Comparison of ENCODE assay signal across 8 cellular contexts in the genomic region with DNA sequence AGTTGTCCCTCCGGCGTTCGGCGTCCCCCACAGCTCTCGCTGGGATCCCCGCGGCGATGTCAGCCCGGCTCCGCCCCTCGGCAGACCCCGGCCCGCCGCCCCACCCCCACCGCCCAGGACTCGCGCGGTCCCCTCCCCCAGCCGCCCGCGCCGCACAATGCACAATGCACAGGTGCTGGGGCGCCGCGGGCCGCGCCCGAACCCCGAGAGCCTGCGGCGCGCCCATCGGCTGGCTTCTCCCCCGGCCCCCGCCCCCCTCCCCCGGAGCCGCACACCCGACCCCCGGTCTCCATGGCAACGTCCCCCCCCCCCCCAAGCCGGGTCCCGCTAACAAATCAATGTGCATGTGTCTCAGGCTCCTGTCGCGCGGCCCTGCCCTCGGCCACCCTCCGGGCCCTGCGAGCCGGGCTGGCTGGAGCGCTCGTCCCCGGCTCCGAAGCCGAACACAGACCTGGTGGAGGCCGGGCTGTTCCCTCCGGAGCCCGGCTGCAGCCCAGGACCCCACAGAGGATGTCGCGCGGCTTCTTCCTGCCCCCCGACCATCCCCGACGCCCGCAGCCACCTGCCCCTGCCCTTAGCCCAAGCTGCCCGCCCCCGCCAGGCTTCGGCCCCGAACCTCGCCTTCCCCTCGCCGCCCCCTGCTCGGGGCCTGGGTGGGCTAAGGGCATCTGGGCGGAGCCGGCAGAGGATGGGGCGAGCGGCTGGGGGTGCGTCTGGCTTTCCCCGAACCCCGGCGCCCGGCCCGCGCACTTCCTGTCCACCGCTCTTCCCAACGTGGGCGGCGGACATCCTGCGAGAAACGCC. TPM values are rescaled to one million over a fixed set of nuclear protein-coding genes. Genes with fewer than 3 reads are reported as not detected.
DNase-seq lines count a peak whose midpoint lies in the region; ATAC-seq and TF ChIP-seq lines count a peak whose summit lies in the region.

No MANE protein-coding gene starts in this region.

- H3K27me3 ChIP-seq in HCT116 (ENCODE audit: insufficient read depth, low read length) (no peaks in the 10 kb centered on the region), OCI-LY3 (ENCODE audit: low read depth, low read length) (peaks cover 8% of the 10 kb centered on the region; the same call in 1 of the 2 replicates), endocrine pancreas (ENCODE audit: control insufficient read depth, insufficient read depth, low read length) (peaks cover 29% of the 10 kb centered on the region)

- TF ChIP-seq RAD21 in HCT116 (IDR thresholded peaks at IDR 0.05; ENCODE audit: low read depth), result no peak

- BruUV-seq in HCT116 (replicated peaks; lab: Mats Ljungman, UMichigan), result no TSS peak

- H3K27ac ChIP-seq in HCT116 (ENCODE audit: low read depth, low read length), result peak overlapping the region; percentile 40; the same call in 1 of the 2 replicates
- no peak overlapping the region for H3K27ac ChIP-seq in OCI-LY3 (ENCODE audit: low read length)

- CTCF ChIA-PET in HCT116 (lab: Charles Lee), result interaction anchor here (0.6 to 2.0 kb wide), 19 partner anchors 8 to 625 kb away, joined by 3 to 13 read pairs (median 5); a partner anchor contains a TSS

- peak overlapping the region; percentile 45 to 92 for H3K4me3 ChIP-seq in HCT116 (replicated peaks in 1 of 2; ENCODE audit: low read depth in 1 of 2, low read length in 2 of 2)
- H3K4me3 ChIP-seq in OCI-LY3 (ENCODE audit: low read length), result peak overlapping the region; percentile 67
- H3K4me3 ChIP-seq in endocrine pancreas (ENCODE audit: control insufficient read depth, insufficient read depth, low read length), result no peak overlapping the region

- peak; percentile 33 for ATAC-seq in HCT116
- peak; percentile 1 for ATAC-seq in omental fat pad (ENCODE audit: low FRiP score)

- peaks cover 18% of the 10 kb centered on the region; the same call in 1 of the 2 replicates for H3K79me2 ChIP-seq in HCT116 (ENCODE audit: insufficient read depth, low read length)
- H3K79me2 ChIP-seq in OCI-LY3 (ENCODE audit: low read length), result peaks cover 21% of the 10 kb centered on the region

- H3K4me1 ChIP-seq in HCT116 (ENCODE audit: control insufficient read depth in 1 of 2, insufficient read depth in 2 of 2, low read length in 2 of 2) (peaks cover 46 to 68% of the 10 kb centered on the region in 2 experiments), OCI-LY3 (ENCODE audit: low read length) (peaks cover 21% of the 10 kb centered on the region; the same call in 1 of the 2 replicates), endocrine pancreas (ENCODE audit: control insufficient read depth, insufficient read depth, low read length) (no peaks in the 10 kb centered on the region)

- H3K9me3 ChIP-seq in HCT116 (ENCODE audit: control insufficient read depth in 1 of 2, insufficient read depth in 1 of 2, low read depth in 1 of 2, low read length in 2 of 2), result no peaks in the 10 kb centered on the region
- H3K9me3 ChIP-seq in OCI-LY3 (ENCODE audit: insufficient read depth, low read length), result no peaks in the 10 kb centered on the region
- H3K9me3 ChIP-seq in endocrine pancreas (ENCODE audit: control insufficient read depth, low read length), result no peaks in the 10 kb centered on the region

- no peak overlapping the region for H2AFZ ChIP-seq in HCT116 (ENCODE audit: low read depth, low read length, poor library complexity, severe bottlenecking)
- no peak overlapping the region for H2AFZ ChIP-seq in OCI-LY3 (ENCODE audit: low read depth, low read length)

- no peak for TF ChIP-seq POLR2A in HCT116 (IDR thresholded peaks at IDR 0.05; ENCODE audit: borderline replicate concordance, extremely low read depth, insufficient read depth, insufficient read length)

- H3K9ac ChIP-seq in HCT116 (ENCODE audit: low read length), result peak overlapping the region; percentile 46
- H3K9ac ChIP-seq in OCI-LY3 (ENCODE audit: low read length), result peak overlapping the region; percentile 19; the same call in 1 of the 2 replicates
- peak overlapping the region; percentile 32 for H3K9ac ChIP-seq in endocrine pancreas (ENCODE audit: control insufficient read depth, insufficient read depth, low read length)

- peaks cover 10 to 18% of the 10 kb centered on the region in 2 experiments; a peak in 2 of 4 replicates for H3K36me3 ChIP-seq in HCT116 (ENCODE audit: control insufficient read depth in 1 of 2, insufficient read depth in 2 of 2, low read length in 2 of 2)
- peaks cover 23% of the 10 kb centered on the region for H3K36me3 ChIP-seq in OCI-LY3 (replicated peaks; ENCODE audit: low read depth, low read length)
- peaks cover 3% of the 10 kb centered on the region for H3K36me3 ChIP-seq in endocrine pancreas (ENCODE audit: control insufficient read depth, insufficient read depth, low read length)

- peak overlapping the region; percentile 93 for H3K4me2 ChIP-seq in HCT116 (ENCODE audit: low read length)
- H3K4me2 ChIP-seq in OCI-LY3 (ENCODE audit: low read length), result peak overlapping the region; percentile 73

- no peaks in the 10 kb centered on the region for H4K20me1 ChIP-seq in HCT116 (ENCODE audit: insufficient read depth)
- H4K20me1 ChIP-seq in OCI-LY3 (ENCODE audit: insufficient read depth, low read length), result peaks cover 6% of the 10 kb centered on the region; the same call in 1 of the 2 replicates

- intact Hi-C loops in HCT116 (cut with micrococcal nuclease), result no loop called here

- DNase-seq in GM03348 (ENCODE audit: low spot score), result peak; percentile 49
- no peak for DNase-seq in HCT116 (ENCODE audit: low read depth, low spot score)
- no peak for DNase-seq in omental fat pad (ENCODE audit: low spot score)
- DNase-seq in DMS153 treated with DMSO at 0.1 percent for 48 hours (lab: John Stamatoyannopoulos, UW; ENCODE audit: unreplicated experiment), result no peak
- no peak for DNase-seq in NCI-H510A treated with DMSO at 0.1 percent for 48 hours (lab: John Stamatoyannopoulos, UW)
- no peak for DNase-seq in Kasumi-1 (lab: John Stamatoyannopoulos, UW)

- no peaks in the 10 kb centered on the region for H3K9me2 ChIP-seq in HCT116 (ENCODE audit: insufficient read depth)

- TF ChIP-seq CTCF in HCT116 (IDR thresholded peaks at IDR 0.05 in 2 of 3, conservative IDR thresholded peaks at IDR 0.05 in 1 of 3; ENCODE audit: borderline replicate concordance in 1 of 3, insufficient read depth in 1 of 3, low read depth in 2 of 3, low read length in 2 of 3), result no peak
- no peak for TF ChIP-seq CTCF in OCI-LY3 (IDR thresholded peaks at IDR 0.05; ENCODE audit: low read depth, low read length)
- TF ChIP-seq CTCF in omental fat pad (IDR thresholded peaks at IDR 0.05), result no peak

- POLR2A ChIA-PET in HCT116 (lab: Charles Lee), result interaction anchor here (0.6 to 2.6 kb wide), 15 partner anchors 8 to 348 kb away, joined by 3 to 22 read pairs (median 5); a partner anchor contains a TSS

- RAD21 ChIA-PET in HCT116 (lab: Charles Lee; ENCODE audit: low non-redundant PET in 1 of 2, low total read pairs in 2 of 2, uncharacterized antibody in 2 of 2, unreplicated experiment in 2 of 2), result interaction anchor here (0.6 to 1.4 kb wide), 7 partner anchors 10 to 1187 kb away, joined by 3 to 10 read pairs (median 4); a partner anchor contains a TSS

TF ChIP-seq in HCT116, 20 proteins besides CTCF, POLR2A, EP300 and RAD21:
- TF ChIP-seq, protein P1, sequence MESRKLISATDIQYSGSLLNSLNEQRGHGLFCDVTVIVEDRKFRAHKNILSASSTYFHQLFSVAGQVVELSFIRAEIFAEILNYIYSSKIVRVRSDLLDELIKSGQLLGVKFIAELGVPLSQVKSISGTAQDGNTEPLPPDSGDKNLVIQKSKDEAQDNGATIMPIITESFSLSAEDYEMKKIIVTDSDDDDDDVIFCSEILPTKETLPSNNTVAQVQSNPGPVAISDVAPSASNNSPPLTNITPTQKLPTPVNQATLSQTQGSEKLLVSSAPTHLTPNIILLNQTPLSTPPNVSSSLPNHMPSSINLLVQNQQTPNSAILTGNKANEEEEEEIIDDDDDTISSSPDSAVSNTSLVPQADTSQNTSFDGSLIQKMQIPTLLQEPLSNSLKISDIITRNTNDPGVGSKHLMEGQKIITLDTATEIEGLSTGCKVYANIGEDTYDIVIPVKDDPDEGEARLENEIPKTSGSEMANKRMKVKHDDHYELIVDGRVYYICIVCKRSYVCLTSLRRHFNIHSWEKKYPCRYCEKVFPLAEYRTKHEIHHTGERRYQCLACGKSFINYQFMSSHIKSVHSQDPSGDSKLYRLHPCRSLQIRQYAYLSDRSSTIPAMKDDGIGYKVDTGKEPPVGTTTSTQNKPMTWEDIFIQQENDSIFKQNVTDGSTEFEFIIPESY (IDR thresholded peaks at IDR 0.05; ENCODE audit: extremely low read depth, insufficient replicate concordance, low read length), result no peak
- peak; percentile 32; the same call in 1 of the 2 replicates for TF ChIP-seq ZFX (IDR thresholded peaks at IDR 0.05)

RNA-seq across cellular contexts. Expression of a gene that starts 0.8 kb away (rescaled TPM):
- total RNA-seq in HCT116 (2021; ENCODE audit: unreplicated experiment), result 29.0 TPM
- 17.3 and 18.1 TPM in 2 replicates for polyA plus RNA-seq in HCT116 (2012)
- 1 to 10 TPM in 2 of 4 donors, under 1 TPM in 2; 0.88 to 2.2 (median 1.2) TPM for total RNA-seq in omental fat pad

RNA-seq across cellular contexts. Expression of a gene that starts 19.7 kb away (rescaled TPM):
- total RNA-seq in HCT116 (2021; ENCODE audit: unreplicated experiment) (28.3 TPM), omental fat pad (1 to 10 TPM in 2 of 4 donors, under 1 TPM in 2; 0.28 to 5.2 (median 1.5) TPM)
- 8.8 and 9.6 TPM in 2 replicates for polyA plus RNA-seq in HCT116 (2012)

RNA-seq across cellular contexts. Expression of a gene that starts 41.5 kb away (rescaled TPM):
- total RNA-seq in HCT116 (2021; ENCODE audit: unreplicated experiment) (60.9 TPM), omental fat pad (10 to 100 TPM in 2 of 4 donors, 1 to 10 TPM in 2; 5.5 to 16.6 (median 10.6) TPM)
- polyA plus RNA-seq in HCT116 (2012), result 58.0 and 71.2 TPM in 2 replicates
